Comparison of ENCODE assay signal across 8 cellular contexts in the genomic region with DNA sequence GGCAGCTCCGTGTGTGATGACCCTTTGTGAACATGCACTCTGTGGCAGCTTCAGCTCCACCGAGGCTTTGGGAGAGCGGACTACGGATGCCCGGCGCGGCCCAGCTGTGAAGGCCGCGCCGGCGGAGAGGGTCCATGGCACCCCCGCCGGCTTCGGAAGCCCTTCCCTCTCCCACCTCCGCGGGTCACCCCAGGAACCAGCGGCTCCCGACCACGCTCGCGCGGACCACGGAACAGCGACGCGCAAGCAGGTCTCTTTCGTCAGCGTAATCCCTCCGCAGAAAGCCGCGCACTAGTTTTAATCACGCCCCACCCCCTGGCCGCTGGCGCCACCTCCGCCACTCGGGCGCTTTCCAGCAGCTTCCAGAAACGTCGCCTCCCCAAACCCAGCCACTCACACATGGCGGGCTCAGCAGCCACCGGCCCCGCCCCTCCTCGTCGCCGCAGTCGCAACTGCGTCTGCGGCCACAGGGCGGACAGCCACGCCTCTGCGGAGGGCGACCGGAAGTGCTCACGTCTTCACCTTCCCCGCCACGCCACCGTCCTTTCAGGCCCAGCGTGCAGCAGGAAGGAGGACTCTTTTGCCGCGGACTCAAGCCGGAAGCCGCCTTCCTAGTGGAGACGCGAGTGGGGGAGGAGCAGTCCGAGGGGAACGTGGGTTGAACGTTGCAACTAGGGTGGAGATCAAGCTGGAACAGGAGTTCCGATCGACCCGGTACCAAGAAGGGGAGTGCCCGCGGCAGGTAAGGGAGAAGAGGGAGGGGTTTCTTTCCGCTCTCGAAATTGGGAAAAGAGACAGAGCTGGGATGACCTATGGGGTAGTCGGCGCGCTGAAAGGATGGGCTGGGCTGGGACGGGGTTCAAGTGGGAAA. TPM values are rescaled to one million over a fixed set of nuclear protein-coding genes. Genes with fewer than 3 reads are reported as not detected.
DNase-seq lines count a peak whose midpoint lies in the region; ATAC-seq and TF ChIP-seq lines count a peak whose summit lies in the region.

A gene (plus strand): TSS at position 606 of the 871 bp plus-strand sequence. CDS start 3,221 bp downstream, outside the sequence.

- TF ChIP-seq CTCF in GM23338 (conservative IDR thresholded peaks at IDR 0.05; ENCODE audit: low read depth in 2 of 2): 0 out of 4 replicates have a peak, but pooled peaks of 1 of the 2 experiments have one; percentile 0
- TF ChIP-seq CTCF in fibroblast of pulmonary artery (IDR thresholded peaks at IDR 0.05; ENCODE audit: low read length, missing control alignments): no peak

- 0 out of 2 replicates have a peak, but pooled peaks cover 6% of the 10 kb centered on the region for H4K20me1 ChIP-seq in GM23338 (replicated peaks; ENCODE audit: insufficient read depth)

- no peak within 1 kb of the TSS for H3K27ac Mint-ChIP-seq in GM23338
- no peak within 1 kb of the TSS for H3K27ac Mint-ChIP-seq in activated T-helper 17 cell treated with anti-CD3 and anti-CD28 coated beads, Interleukin-2, amount 50 U/mL, for 72 hours
- no peak within 1 kb of the TSS for H3K27ac Mint-ChIP-seq in natural killer cell treated with Interleukin-12 subunit alpha and Interleukin-12 subunit beta and Interleukin-15 and Interleukin-18, amount 100 ng/mL, for 72 hours

- peak within 1 kb of the TSS; percentile 59 for H3K4me3 ChIP-seq in GM23338
- H3K4me3 ChIP-seq in fibroblast of pulmonary artery (replicated peaks; ENCODE audit: low read depth, low read length): peak within 1 kb of the TSS; percentile 97

- peaks cover 3% of the 10 kb centered on the region; the same call in 1 of the 2 replicates for H3K36me3 ChIP-seq in GM23338 (ENCODE audit: insufficient read depth)

- H2AFZ ChIP-seq in GM23338: peak within 1 kb of the TSS; percentile 96

- H3K27me3 Mint-ChIP-seq in GM23338 (ENCODE audit: insufficient read depth, low read depth, poor library complexity): no peaks in the 10 kb centered on the region
- no peaks in the 10 kb centered on the region for H3K27me3 Mint-ChIP-seq in activated T-helper 17 cell treated with anti-CD3 and anti-CD28 coated beads, Interleukin-2, amount 50 U/mL, for 72 hours
- H3K27me3 Mint-ChIP-seq in natural killer cell treated with Interleukin-12 subunit alpha and Interleukin-12 subunit beta and Interleukin-15 and Interleukin-18, amount 100 ng/mL, for 72 hours: no peaks in the 10 kb centered on the region

- H3K27ac ChIP-seq in GM23338 (ENCODE audit: low read depth): peak within 1 kb of the TSS; percentile 98

- peaks cover 9% of the 10 kb centered on the region; the same call in 2 of the 3 replicates for H3K36me3 Mint-ChIP-seq in GM23338 (ENCODE audit: low read depth)
- peaks cover 22% of the 10 kb centered on the region for H3K36me3 Mint-ChIP-seq in activated T-helper 17 cell treated with anti-CD3 and anti-CD28 coated beads, Interleukin-2, amount 50 U/mL, for 72 hours (ENCODE audit: low read depth)
- no peaks in the 10 kb centered on the region for H3K36me3 Mint-ChIP-seq in natural killer cell treated with Interleukin-12 subunit alpha and Interleukin-12 subunit beta and Interleukin-15 and Interleukin-18, amount 100 ng/mL, for 72 hours

- no peaks in the 10 kb centered on the region for H3K9me3 Mint-ChIP-seq in GM23338
- H3K9me3 Mint-ChIP-seq in activated T-helper 17 cell treated with anti-CD3 and anti-CD28 coated beads, Interleukin-2, amount 50 U/mL, for 72 hours: no peaks in the 10 kb centered on the region
- H3K9me3 Mint-ChIP-seq in natural killer cell treated with Interleukin-12 subunit alpha and Interleukin-12 subunit beta and Interleukin-15 and Interleukin-18, amount 100 ng/mL, for 72 hours: no peaks in the 10 kb centered on the region

- H3K4me1 ChIP-seq in GM23338 (ENCODE audit: insufficient read depth): peaks cover 14% of the 10 kb centered on the region

- no peaks in the 10 kb centered on the region for H3K27me3 ChIP-seq in GM23338 (ENCODE audit: insufficient read depth)

- peak; percentile 94 for ATAC-seq in GM23338
- peak; percentile 92 for ATAC-seq in activated T-helper 17 cell treated with anti-CD3 and anti-CD28 coated beads, Interleukin-2, amount 50 U/mL, for 72 hours (replicated peaks)
- ATAC-seq in natural killer cell treated with Interleukin-12 subunit alpha and Interleukin-12 subunit beta and Interleukin-15 and Interleukin-18, amount 100 ng/mL, for 72 hours: peak; percentile 97 to 98
- peak; percentile 95 for ATAC-seq in stimulated activated naive CD8-positive, alpha-beta T cell treated with anti-CD3 and anti-CD28 coated beads, Interleukin-15, Interleukin-2, amounts not matched to agents 100 U/mL and 50 U/mL, for 24 hours

- H3K4me2 ChIP-seq in GM23338: peak within 1 kb of the TSS; percentile 89

- H3K4me1 Mint-ChIP-seq in GM23338: peaks cover 9% of the 10 kb centered on the region; the same call in 2 of the 3 replicates
- H3K4me1 Mint-ChIP-seq in activated T-helper 17 cell treated with anti-CD3 and anti-CD28 coated beads, Interleukin-2, amount 50 U/mL, for 72 hours: peaks cover 7% of the 10 kb centered on the region
- peaks cover 8 to 11% of the 10 kb centered on the region in 2 donors for H3K4me1 Mint-ChIP-seq in natural killer cell treated with Interleukin-12 subunit alpha and Interleukin-12 subunit beta and Interleukin-15 and Interleukin-18, amount 100 ng/mL, for 72 hours (ENCODE audit: low read depth in 2 of 2)

- peaks cover 78% of the 10 kb centered on the region for H3K79me2 ChIP-seq in GM23338 (replicated peaks; ENCODE audit: insufficient read depth)

- no peaks in the 10 kb centered on the region for H3K9me2 ChIP-seq in GM23338 (ENCODE audit: insufficient read depth)

- no peaks in the 10 kb centered on the region for H3F3A ChIP-seq in GM23338 (replicated peaks; ENCODE audit: low read depth)

- no peak within 1 kb of the TSS for H3K4me3 Mint-ChIP-seq in GM23338
- no peak within 1 kb of the TSS for H3K4me3 Mint-ChIP-seq in activated T-helper 17 cell treated with anti-CD3 and anti-CD28 coated beads, Interleukin-2, amount 50 U/mL, for 72 hours
- H3K4me3 Mint-ChIP-seq in natural killer cell treated with Interleukin-12 subunit alpha and Interleukin-12 subunit beta and Interleukin-15 and Interleukin-18, amount 100 ng/mL, for 72 hours: no peak within 1 kb of the TSS

- DNase-seq in EH (ENCODE audit: low read depth): peak; percentile 99
- peak; percentile 96 for DNase-seq in GM23338 (ENCODE audit: low spot score)
- DNase-seq in LHCN-M2 (ENCODE audit: low read depth): peak; percentile 98
- peak; percentile 97 for DNase-seq in RPMI8226
- peak; percentile 100 for DNase-seq in fibroblast of pulmonary artery (ENCODE audit: low read depth)
- peak; percentile 100 for DNase-seq in natural killer cell treated with Interleukin-12 subunit alpha and Interleukin-12 subunit beta and Interleukin-15 and Interleukin-18, amount 100 ng/mL, for 72 hours (ENCODE audit: low spot score)
- peak; percentile 99 for DNase-seq in stimulated activated naive CD8-positive, alpha-beta T cell treated with anti-CD3 and anti-CD28 coated beads, Interleukin-15, Interleukin-2, amounts not matched to agents 100 U/mL and 50 U/mL, for 24 hours

TF ChIP-seq in GM23338, 12 proteins besides CTCF, POLR2A, EP300 and RAD21:
- TF ChIP-seq CREB1 (CRISPR knock-in tag; IDR thresholded peaks at IDR 0.05; ENCODE audit: low read depth): peak; percentile 89
- TF ChIP-seq ZNF114 (CRISPR knock-in tag; IDR thresholded peaks at IDR 0.05): peak; percentile 54; the same call in 1 of the 2 replicates
- TF ChIP-seq, protein P1, sequence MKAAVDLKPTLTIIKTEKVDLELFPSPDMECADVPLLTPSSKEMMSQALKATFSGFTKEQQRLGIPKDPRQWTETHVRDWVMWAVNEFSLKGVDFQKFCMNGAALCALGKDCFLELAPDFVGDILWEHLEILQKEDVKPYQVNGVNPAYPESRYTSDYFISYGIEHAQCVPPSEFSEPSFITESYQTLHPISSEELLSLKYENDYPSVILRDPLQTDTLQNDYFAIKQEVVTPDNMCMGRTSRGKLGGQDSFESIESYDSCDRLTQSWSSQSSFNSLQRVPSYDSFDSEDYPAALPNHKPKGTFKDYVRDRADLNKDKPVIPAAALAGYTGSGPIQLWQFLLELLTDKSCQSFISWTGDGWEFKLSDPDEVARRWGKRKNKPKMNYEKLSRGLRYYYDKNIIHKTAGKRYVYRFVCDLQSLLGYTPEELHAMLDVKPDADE (IDR thresholded peaks at IDR 0.05): peak; percentile 82
- TF ChIP-seq POLR2AphosphoS5 (IDR thresholded peaks at IDR 0.05; ENCODE audit: low read depth): peak; percentile 93
- TF ChIP-seq EZH2 (IDR thresholded peaks at IDR 0.05; ENCODE audit: low read depth, unreplicated experiment): no peak
- TF ChIP-seq NANOG (IDR thresholded peaks at IDR 0.05; ENCODE audit: borderline replicate concordance): no peak

RNA-seq across cellular contexts. Expression of the gene that starts here (rescaled TPM):
- total RNA-seq in GM23338 (2014; rRNA removed; shearing (Covaris generic)): 17.9 and 24.1 TPM in 2 replicates
- 9.4 and 12.4 TPM in 2 replicates for polyA plus RNA-seq in GM23338 (2016; fragmentation: Nextera tagmentation; extraction: Ambion mirVana)
- 13.9 and 17.3 TPM in 2 replicates for total RNA-seq in LHCN-M2 (2014; rRNA removed)
- 3.3 TPM for polyA plus RNA-seq in LHCN-M2 (2012)
- 10 to 100 TPM; 17.3 to 18.6 TPM for total RNA-seq in activated T-helper 17 cell treated with anti-CD3 and anti-CD28 coated beads, Interleukin-2, amount 50 U/mL, for 72 hours
- 10 to 100 TPM; 18.6 to 25.6 TPM for total RNA-seq in natural killer cell treated with Interleukin-12 subunit alpha and Interleukin-12 subunit beta and Interleukin-15 and Interleukin-18, amount 100 ng/mL, for 72 hours

Comparison
In these comparisons a context has a peak if more than half of its experiments do, and no peak if none do; other contexts are left out.
1. Peak in every context shown above with its lines: DNase-seq, ATAC-seq, H3K4me3 ChIP-seq and H3K27ac ChIP-seq.